In genomic region chr1:47785561-47786271, GRCh38 we compare ENCODE assay signal across 14 cellular contexts.
DNase-seq lines count a peak whose midpoint lies in the region; ATAC-seq and TF ChIP-seq lines count a peak whose summit lies in the region.
"Had no signal": no experiment of that assay in that cellular context is flagged by ENCODE, and none has a peak within 500 bp of the region (broad histone marks: within the 10 kb centered on the region; RNA-seq: fewer than 3 reads in every experiment).

No MANE protein-coding gene starts in this region.

- no peaks in the 10 kb centered on the region for H3K36me3 ChIP-seq in spleen
- H3K36me3 ChIP-seq: uterus had no signal

- no peaks in the 10 kb centered on the region for H3K9me3 ChIP-seq in spleen
- H3K9me3 ChIP-seq: uterus had no signal

- intact Hi-C loops in left ventricle myocardium superior (cut with micrococcal nuclease): no loop called here
- intact Hi-C loops in spleen (cut with DNase I; ENCODE audit: low total_unique reads): no loop called here

- H3K27ac ChIP-seq in spleen: no peak overlapping the region
- H3K27ac ChIP-seq: uterus had no signal

- no peaks in the 10 kb centered on the region for H3K27me3 ChIP-seq in spleen (replicated peaks in 1 of 7)
- H3K27me3 ChIP-seq: uterus had no signal

- WGBS in spleen, 5 donors: 82 to 89% (median 82%) methylated on average over 7 to 10 of the region's 10 CpGs

- TF ChIP-seq POLR2A in spleen (IDR thresholded peaks at IDR 0.05): no peak

- H3K4me1 ChIP-seq in spleen: peaks cover 0 to 10% (median 0%) of the 10 kb centered on the region in 6 donors
- H3K4me1 ChIP-seq: uterus had no signal

- no peak overlapping the region for H3K4me3 ChIP-seq in retinal pigment epithelial cell (ENCODE audit: low read length)
- H3K4me3 ChIP-seq in spleen: no peak overlapping the region
- H3K4me3 ChIP-seq: uterus had no signal

- DNase-seq in HT1080 (ENCODE audit: low read depth) (peak; percentile 12), amniotic epithelial cell (ENCODE audit: low read depth) (peak; percentile 15), left ventricle myocardium superior (peak; percentile 59), retinal pigment epithelial cell (ENCODE audit: low read depth) (no peak), spleen (no peak)
- DNase-seq in stimulated activated naive CD8-positive, alpha-beta T cell treated with anti-CD3 and anti-CD28 coated beads, Interleukin-15, Interleukin-2, amounts not matched to agents 100 U/mL and 50 U/mL, for 24 hours: no peak
- no peak for DNase-seq in activated CD4-positive, CD25-positive, alpha-beta regulatory T cell (lab: John Stamatoyannopoulos, UW)
- DNase-seq: cortex of kidney, DMS79 treated with DMSO at 0.1 percent for 48 hours, head of caudate nucleus, MM.1S, NCI-H774 had no signal

- ATAC-seq in left ventricle myocardium superior: peak; percentile 67
- no peak for ATAC-seq in stimulated activated naive CD8-positive, alpha-beta T cell treated with anti-CD3 and anti-CD28 coated beads, Interleukin-15, Interleukin-2, amounts not matched to agents 100 U/mL and 50 U/mL, for 24 hours
- no peak for ATAC-seq in GM18873 (IDR thresholded peaks at IDR 0.05; ENCODE audit: low FRiP score, unreplicated experiment)

- TF ChIP-seq CTCF in retinal pigment epithelial cell (conservative IDR thresholded peaks at IDR 0.05; ENCODE audit: low read depth, low read length) (peak; percentile 8), spleen (IDR thresholded peaks at IDR 0.05 in 8 of 11, conservative IDR thresholded peaks at IDR 0.05 in 3 of 11) (no peak)

Comparison
In these comparisons a context has a peak if more than half of its experiments do, and no peak if none do; other contexts are left out.
1. DNase-seq: peak in HT1080 (single experiment), amniotic epithelial cell (single experiment) and left ventricle myocardium superior (single experiment); none in retinal pigment epithelial cell (single experiment), stimulated activated naive CD8-positive, alpha-beta T cell treated with anti-CD3 and anti-CD28 coated beads, Interleukin-15, Interleukin-2, amounts not matched to agents 100 U/mL and 50 U/mL, for 24 hours (single experiment), spleen (single experiment) and activated CD4-positive, CD25-positive, alpha-beta regulatory T cell (0 of 4).